In the genomic region with DNA sequence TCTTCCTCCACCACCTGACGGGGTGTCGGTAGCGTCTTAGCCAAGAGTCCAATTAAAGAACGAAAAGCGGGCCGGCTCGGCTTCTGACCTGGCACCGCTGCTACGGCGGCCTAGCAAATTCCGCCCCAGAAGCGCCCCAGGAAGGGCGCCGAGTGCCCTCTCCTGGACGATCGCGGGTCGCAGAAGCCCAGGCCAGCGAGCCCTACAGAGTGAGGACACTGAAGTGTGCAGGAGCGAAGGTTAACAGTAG, we compare ENCODE assay signal across 6 cellular contexts. TPM values are rescaled to one million over a fixed set of nuclear protein-coding genes. Genes with fewer than 3 reads are reported as not detected.
DNase-seq lines count a peak whose midpoint lies in the region; FAIRE-seq and TF ChIP-seq lines count a peak whose summit lies in the region.

No MANE protein-coding gene starts in this region.

- CTCF ChIA-PET in endothelial cell of umbilical vein (lab: Charles Lee), result interaction anchor here (1.0 to 1.2 kb wide), 2 partner anchors 14 to 18 kb away, joined by 3 to 4 read pairs; no protein-coding TSS in a partner anchor

- H4K20me1 ChIP-seq in endothelial cell of umbilical vein (replicated peaks; ENCODE audit: control insufficient read depth, extremely low read depth, insufficient read depth, low read length), result no peaks in the 10 kb centered on the region

- no peaks in the 10 kb centered on the region for H3K9me1 ChIP-seq in endothelial cell of umbilical vein (replicated peaks; ENCODE audit: control insufficient read depth, extremely low read depth, insufficient read depth, low read length)

- dilution Hi-C loops in endothelial cell of umbilical vein (cut with MboI; ENCODE audit: extremely low pct_ligation_motif_present, low sequenced_read_pairs), result no loop called here

- no peaks in the 10 kb centered on the region for H3K27me3 ChIP-seq in HL-60 (ENCODE audit: insufficient read depth, poor library complexity, severe bottlenecking)
- no peaks in the 10 kb centered on the region for H3K27me3 ChIP-seq in endothelial cell of umbilical vein (ENCODE audit: control insufficient read depth in 2 of 2, insufficient read depth in 2 of 2, low read length in 2 of 2)

- intact Hi-C loops in endothelial cell of umbilical vein (cut with micrococcal nuclease), result no loop called here

- FAIRE-seq in endothelial cell of umbilical vein (lab: Jason Lieb, UNC), result no peak

- peak overlapping the region; percentile 84 for H3K4me3 ChIP-seq in GM12875 (ENCODE audit: low read depth, low read length)
- peak overlapping the region; percentile 92 for H3K4me3 ChIP-seq in HL-60 (replicated peaks; ENCODE audit: insufficient read depth, low read length)
- peak overlapping the region; percentile 30 to 57 (median 46) for H3K4me3 ChIP-seq in endothelial cell of umbilical vein (replicated peaks in 1 of 3; ENCODE audit: insufficient read depth in 1 of 3, low read depth in 1 of 3, low read length in 3 of 3)
- peak overlapping the region; percentile 84 for H3K4me3 ChIP-seq in skeletal muscle cell (ENCODE audit: low read depth, low read length)

- H3K9me3 ChIP-seq in endothelial cell of umbilical vein (replicated peaks; ENCODE audit: control insufficient read depth, insufficient read depth, low read length), result no peaks in the 10 kb centered on the region

- TF ChIP-seq CTCF in GM12875 (IDR thresholded peaks at IDR 0.05; ENCODE audit: borderline replicate concordance, insufficient read depth, low read depth, low read length) (no peak), HL-60 (IDR thresholded peaks at IDR 0.05; ENCODE audit: insufficient read depth, low read length) (no peak), endothelial cell of umbilical vein (IDR thresholded peaks at IDR 0.05; ENCODE audit: extremely low read depth in 1 of 2, insufficient read depth in 1 of 2, low read depth in 1 of 2, low read length in 2 of 2) (no peak)

- H3K4me2 ChIP-seq in endothelial cell of umbilical vein (ENCODE audit: insufficient read depth, low read length), result peak overlapping the region; percentile 61

- H3K4me1 ChIP-seq in endothelial cell of umbilical vein (ENCODE audit: control insufficient read depth, extremely low read depth, insufficient read depth, low read length), result peaks cover 17% of the 10 kb centered on the region

- TF ChIP-seq POLR2A in endothelial cell of umbilical vein (IDR thresholded peaks at IDR 0.05; ENCODE audit: low read depth, low read length), result no peak

- no TSS peak for BruUV-seq in endothelial cell of umbilical vein (replicated peaks; lab: Mats Ljungman, UMichigan)

- H3K79me2 ChIP-seq in endothelial cell of umbilical vein (ENCODE audit: control insufficient read depth, insufficient read depth, low read length), result peaks cover 30% of the 10 kb centered on the region

- peak overlapping the region; percentile 22 for H3K9ac ChIP-seq in endothelial cell of umbilical vein (replicated peaks; ENCODE audit: extremely low read depth, insufficient read depth, low read length)

- peaks cover 2 to 10% of the 10 kb centered on the region in 2 experiments for H3K36me3 ChIP-seq in endothelial cell of umbilical vein (ENCODE audit: control insufficient read depth in 2 of 2, extremely low read depth in 1 of 2, insufficient read depth in 2 of 2, low read length in 2 of 2)

- peak overlapping the region; percentile 97 for H2AFZ ChIP-seq in endothelial cell of umbilical vein (ENCODE audit: low read depth, low read length)

- H3K27ac ChIP-seq in HL-60 (replicated peaks), result peak overlapping the region; percentile 73
- H3K27ac ChIP-seq in endothelial cell of umbilical vein (ENCODE audit: insufficient read depth, low read depth, low read length), result no peak overlapping the region

- DNase-seq in HL-60 (ENCODE audit: low read depth in 1 of 2, low spot score in 1 of 2) (no peak), endothelial cell of umbilical vein (ENCODE audit: low read depth, low spot score) (no peak), skeletal muscle cell (ENCODE audit: low read depth) (no peak), SHP77 treated with DMSO at 0.1 percent for 48 hours (lab: John Stamatoyannopoulos, UW) (no peak)
- DNase-seq in NK-92 treated with Interleukin-12 subunit alpha and Interleukin-12 subunit beta, amount 100 ng/mL, for 24 hours (lab: John Stamatoyannopoulos, UW), result no peak

- POLR2A ChIA-PET in endothelial cell of umbilical vein (lab: Charles Lee), result no interaction called here

TF ChIP-seq in endothelial cell of umbilical vein, 7 proteins besides CTCF, POLR2A, EP300 and RAD21:
- TF ChIP-seq FOS (IDR thresholded peaks at IDR 0.05; ENCODE audit: borderline replicate concordance, insufficient read depth, low read length) (no peak), GATA2 (IDR thresholded peaks at IDR 0.05; ENCODE audit: insufficient read depth, insufficient read length, low read depth, low read length) (no peak), EZH2 (IDR thresholded peaks at IDR 0.05; ENCODE audit: borderline replicate concordance, low read depth, low read length, severe bottlenecking) (no peak), MYC (IDR thresholded peaks at IDR 0.05; ENCODE audit: low read depth, low read length) (no peak), POLR2AphosphoS5 (IDR thresholded peaks at IDR 0.05; ENCODE audit: insufficient read depth, low read depth, low read length) (peak; percentile 21), JUN (IDR thresholded peaks at IDR 0.05; ENCODE audit: borderline replicate concordance, insufficient read depth, insufficient read length, low read depth) (no peak)
- TF ChIP-seq, protein P1, sequence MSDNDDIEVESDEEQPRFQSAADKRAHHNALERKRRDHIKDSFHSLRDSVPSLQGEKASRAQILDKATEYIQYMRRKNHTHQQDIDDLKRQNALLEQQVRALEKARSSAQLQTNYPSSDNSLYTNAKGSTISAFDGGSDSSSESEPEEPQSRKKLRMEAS (IDR thresholded peaks at IDR 0.05; ENCODE audit: insufficient read depth, insufficient read length), result no peak
TF ChIP-seq in endothelial cell of umbilical vein: peak in this region for 1.

RNA-seq across cellular contexts. Expression of a gene that starts 1.1 kb away (rescaled TPM):
- total RNA-seq in endothelial cell of umbilical vein, result 37.2 and 40.0 TPM in 2 replicates
- 28.4 and 30.1 TPM in 2 replicates for polyA plus RNA-seq in endothelial cell of umbilical vein
- 24.0 and 26.7 TPM in 2 replicates for polyA plus RNA-seq in endothelial cell of umbilical vein (2011; cell fraction: cytosol; rRNA removed)
- 104 and 136 TPM in 2 replicates for polyA plus RNA-seq in endothelial cell of umbilical vein (2011; cell fraction: nucleus; rRNA removed)
- 29.0 and 33.0 TPM in 2 replicates for polyA plus RNA-seq in endothelial cell of umbilical vein (2012)
- polyA minus RNA-seq in endothelial cell of umbilical vein, result 18.3 and 18.8 TPM in 2 replicates
- polyA minus RNA-seq in endothelial cell of umbilical vein (2011; cell fraction: cytosol; rRNA and poly(A)+ RNA removed), result 11.7 TPM
- polyA minus RNA-seq in endothelial cell of umbilical vein (2011; cell fraction: nucleus; rRNA and poly(A)+ RNA removed), result 17.0 and 23.1 TPM in 2 replicates

RNA-seq across cellular contexts. Expression of a gene that starts 12.3 kb away (rescaled TPM):
- total RNA-seq in endothelial cell of umbilical vein, result not detected in 2 replicates
- not detected in 2 replicates for polyA plus RNA-seq in endothelial cell of umbilical vein
- not detected in 2 replicates for polyA plus RNA-seq in endothelial cell of umbilical vein (2011; cell fraction: cytosol; rRNA removed)
- not detected in 2 replicates for polyA plus RNA-seq in endothelial cell of umbilical vein (2011; cell fraction: nucleus; rRNA removed)
- polyA plus RNA-seq in endothelial cell of umbilical vein (2012), result 0.23 TPM in 1 of 2 replicates, not detected in the other
- not detected in 2 replicates for polyA minus RNA-seq in endothelial cell of umbilical vein
- polyA minus RNA-seq in endothelial cell of umbilical vein (2011; cell fraction: cytosol; rRNA and poly(A)+ RNA removed), result not detected
- polyA minus RNA-seq in endothelial cell of umbilical vein (2011; cell fraction: nucleus; rRNA and poly(A)+ RNA removed), result not detected in 2 replicates

RNA-seq across cellular contexts. Expression of a gene that starts 25.6 kb away (rescaled TPM):
- 2.6 and 3.4 TPM in 2 replicates for total RNA-seq in endothelial cell of umbilical vein
- 7.6 and 11.8 TPM in 2 replicates for polyA plus RNA-seq in endothelial cell of umbilical vein
- 2.3 and 4.5 TPM in 2 replicates for polyA plus RNA-seq in endothelial cell of umbilical vein (2011; cell fraction: cytosol; rRNA removed)
- 3.4 and 4.9 TPM in 2 replicates for polyA plus RNA-seq in endothelial cell of umbilical vein (2011; cell fraction: nucleus; rRNA removed)
- polyA plus RNA-seq in endothelial cell of umbilical vein (2012), result 2.8 and 3.8 TPM in 2 replicates
- 1.1 and 2.8 TPM in 2 replicates for polyA minus RNA-seq in endothelial cell of umbilical vein
- polyA minus RNA-seq in endothelial cell of umbilical vein (2011; cell fraction: cytosol; rRNA and poly(A)+ RNA removed), result 5.9 TPM
- polyA minus RNA-seq in endothelial cell of umbilical vein (2011; cell fraction: nucleus; rRNA and poly(A)+ RNA removed), result 0.96 and 1.7 TPM in 2 replicates

RNA-seq across cellular contexts. Expression of a gene that starts 28.6 kb away (rescaled TPM):
- total RNA-seq in endothelial cell of umbilical vein, result 5.6 and 10.5 TPM in 2 replicates
- polyA plus RNA-seq in endothelial cell of umbilical vein, result 13.5 and 15.0 TPM in 2 replicates
- 8.4 and 10.2 TPM in 2 replicates for polyA plus RNA-seq in endothelial cell of umbilical vein (2011; cell fraction: cytosol; rRNA removed)
- polyA plus RNA-seq in endothelial cell of umbilical vein (2011; cell fraction: nucleus; rRNA removed), result 42.0 and 48.4 TPM in 2 replicates
- polyA plus RNA-seq in endothelial cell of umbilical vein (2012), result 7.9 and 8.9 TPM in 2 replicates
- 6.2 and 7.0 TPM in 2 replicates for polyA minus RNA-seq in endothelial cell of umbilical vein
- polyA minus RNA-seq in endothelial cell of umbilical vein (2011; cell fraction: cytosol; rRNA and poly(A)+ RNA removed), result 6.1 TPM
- 8.8 and 11.3 TPM in 2 replicates for polyA minus RNA-seq in endothelial cell of umbilical vein (2011; cell fraction: nucleus; rRNA and poly(A)+ RNA removed)

RNA-seq across cellular contexts. Expression of a gene that starts 28.8 kb away (rescaled TPM):
- 65.6 and 70.1 TPM in 2 replicates for total RNA-seq in endothelial cell of umbilical vein
- 60.0 and 86.8 TPM in 2 replicates for polyA plus RNA-seq in endothelial cell of umbilical vein
- polyA plus RNA-seq in endothelial cell of umbilical vein (2011; cell fraction: cytosol; rRNA removed), result 47.8 and 53.4 TPM in 2 replicates
- polyA plus RNA-seq in endothelial cell of umbilical vein (2011; cell fraction: nucleus; rRNA removed), result 21.6 and 24.9 TPM in 2 replicates
- 72.2 and 84.2 TPM in 2 replicates for polyA plus RNA-seq in endothelial cell of umbilical vein (2012)
- 55.3 and 57.8 TPM in 2 replicates for polyA minus RNA-seq in endothelial cell of umbilical vein
- polyA minus RNA-seq in endothelial cell of umbilical vein (2011; cell fraction: cytosol; rRNA and poly(A)+ RNA removed), result 12.5 TPM
- 4.0 and 5.7 TPM in 2 replicates for polyA minus RNA-seq in endothelial cell of umbilical vein (2011; cell fraction: nucleus; rRNA and poly(A)+ RNA removed)
